ENCODE assay signal across 13 cellular contexts in the genomic region with DNA sequence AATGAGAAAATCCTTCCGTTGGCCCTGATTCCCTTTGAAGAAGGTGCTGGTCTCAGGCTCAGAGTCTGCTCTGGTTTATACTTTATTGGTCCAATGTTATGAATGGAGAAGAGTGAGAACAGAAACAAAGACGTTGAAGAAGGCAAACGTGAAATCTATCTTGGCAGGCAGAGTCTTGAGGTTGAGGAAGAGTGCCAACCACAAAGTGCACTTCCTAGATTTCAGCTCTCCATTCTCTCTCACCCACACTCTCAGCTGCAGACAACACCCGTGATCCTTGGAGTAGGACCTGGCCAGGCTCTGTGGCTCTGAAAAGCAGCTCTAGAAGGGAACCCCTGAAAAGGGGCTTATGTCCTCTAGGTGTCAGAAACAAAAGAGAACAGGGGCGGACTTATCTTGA.
"Had no signal": no experiment of that assay in that cellular context is flagged by ENCODE, and none has a peak within 500 bp of the region (broad histone marks: within the 10 kb centered on the region; RNA-seq: fewer than 3 reads in every experiment).

No MANE protein-coding gene starts in this region.

- H3K27ac Mint-ChIP-seq: activated CD8-positive, alpha-beta T cell treated with anti-CD3 and anti-CD28 coated beads for 36 hours; natural killer cell treated with Interleukin-12 subunit alpha and Interleukin-12 subunit beta and Interleukin-15 and Interleukin-18, amount 100 ng/mL, for 72 hours; stimulated activated effector memory CD8-positive, alpha-beta T cell treated with anti-CD3 and anti-CD28 coated beads, Interleukin-12 subunit alpha, Interleukin-12 subunit beta, amount 100 ng/mL, for 72 hours; WTC11 had no signal

- H3K36me3 ChIP-seq: left ventricle myocardium inferior, tibial nerve had no signal

- H3K4me1 ChIP-seq: left ventricle myocardium inferior, tibial nerve had no signal

- H3K9me3 Mint-ChIP-seq: natural killer cell treated with Interleukin-12 subunit alpha and Interleukin-12 subunit beta and Interleukin-15 and Interleukin-18, amount 100 ng/mL, for 72 hours had no signal

- H3K27me3 ChIP-seq: tibial nerve had no signal

- H3K4me3 Mint-ChIP-seq: activated CD8-positive, alpha-beta T cell treated with anti-CD3 and anti-CD28 coated beads for 36 hours; activated T-cell treated with anti-CD3 and anti-CD28 coated beads, Interleukin-2, amount 50 U/mL, for 4 hours; natural killer cell treated with Interleukin-12 subunit alpha and Interleukin-12 subunit beta and Interleukin-15 and Interleukin-18, amount 100 ng/mL, for 72 hours; stimulated activated effector memory CD8-positive, alpha-beta T cell treated with anti-CD3 and anti-CD28 coated beads, Interleukin-12 subunit alpha, Interleukin-12 subunit beta, amount 100 ng/mL, for 72 hours; WTC11 had no signal

- H3K27ac ChIP-seq: left ventricle myocardium inferior, tibial nerve had no signal

- ATAC-seq: activated CD8-positive, alpha-beta T cell treated with anti-CD3 and anti-CD28 coated beads for 36 hours; activated T-cell treated with anti-CD3 and anti-CD28 coated beads, Interleukin-2, amount 50 U/mL, for 4 hours; stimulated activated effector memory CD8-positive, alpha-beta T cell treated with anti-CD3 and anti-CD28 coated beads, Interleukin-12 subunit alpha, Interleukin-12 subunit beta, amount 100 ng/mL, for 72 hours; WTC11 had no signal

- H3K27me3 Mint-ChIP-seq: activated CD8-positive, alpha-beta T cell treated with anti-CD3 and anti-CD28 coated beads for 36 hours; natural killer cell treated with Interleukin-12 subunit alpha and Interleukin-12 subunit beta and Interleukin-15 and Interleukin-18, amount 100 ng/mL, for 72 hours had no signal

- H3K4me3 ChIP-seq: left ventricle myocardium inferior, tibial nerve had no signal

- H3K4me1 Mint-ChIP-seq: stimulated activated effector memory CD8-positive, alpha-beta T cell treated with anti-CD3 and anti-CD28 coated beads, Interleukin-12 subunit alpha, Interleukin-12 subunit beta, amount 100 ng/mL, for 72 hours had no signal

- H3K36me3 Mint-ChIP-seq: natural killer cell treated with Interleukin-12 subunit alpha and Interleukin-12 subunit beta and Interleukin-15 and Interleukin-18, amount 100 ng/mL, for 72 hours; stimulated activated effector memory CD8-positive, alpha-beta T cell treated with anti-CD3 and anti-CD28 coated beads, Interleukin-12 subunit alpha, Interleukin-12 subunit beta, amount 100 ng/mL, for 72 hours; WTC11 had no signal

- DNase-seq: activated CD4-positive, alpha-beta T cell treated with anti-CD3 and anti-CD28 coated beads for 48 hours; activated CD8-positive, alpha-beta T cell treated with anti-CD3 and anti-CD28 coated beads for 36 hours; activated effector memory CD4-positive, alpha-beta T cell treated with Interleukin-2 at 50 U/mL for 16 hours; activated naive CD4-positive, alpha-beta T cell treated with anti-CD3 and anti-CD28 coated beads, Interleukin-2, amount 50 U/mL, for 16 hours; activated T-cell treated with anti-CD3 and anti-CD28 coated beads, Interleukin-2, amount 50 U/mL, for 4 hours; left ventricle myocardium inferior; mesenchymal stem cell; posterior cingulate gyrus; retina had no signal
